Comparison of ENCODE assay signal across 9 cellular contexts in genomic region chr11:88435405-88435804, GRCh38.
DNase-seq lines count a peak whose midpoint lies in the region; ATAC-seq, FAIRE-seq and TF ChIP-seq lines count a peak whose summit lies in the region.
"Had no signal": no experiment of that assay in that cellular context is flagged by ENCODE, and none has a peak within 500 bp of the region (broad histone marks: within the 10 kb centered on the region; RNA-seq: fewer than 3 reads in every experiment).

No MANE protein-coding gene starts in this region.

- TF ChIP-seq POLR2A in GM12892 (IDR thresholded peaks at IDR 0.05; ENCODE audit: low read depth, low read length), result no peak

- no peaks in the 10 kb centered on the region for H3K27me3 Mint-ChIP-seq in T-helper 17 cell

- H3K27ac Mint-ChIP-seq in T-helper 17 cell, result no peak overlapping the region

- no peaks in the 10 kb centered on the region for H3K9me3 ChIP-seq in T-helper 17 cell (ENCODE audit: control insufficient read depth, low read length, poor library complexity, severe bottlenecking)
- H3K9me3 ChIP-seq: adrenal gland had no signal

- no peak overlapping the region for H3K4me3 Mint-ChIP-seq in T-helper 17 cell

- ATAC-seq in GM19324 (IDR thresholded peaks at IDR 0.05; ENCODE audit: low FRiP score, unreplicated experiment) (peak; percentile 87), HG02840 (IDR thresholded peaks at IDR 0.05; ENCODE audit: low FRiP score, unreplicated experiment) (peak; percentile 98), HG03571 (IDR thresholded peaks at IDR 0.05; ENCODE audit: unreplicated experiment) (peak; percentile 96), sciatic nerve (no peak), T-helper 17 cell (no peak)

- DNase-seq in GM12892 (ENCODE audit: insufficient read length), result no peak
- DNase-seq in sciatic nerve (ENCODE audit: low spot score), result no peak
- no peak for DNase-seq in mucosa of gallbladder (ENCODE audit: low spot score)
- no peak for DNase-seq in glomerular visceral epithelial cell (ENCODE audit: extremely low spot score)
- DNase-seq in T-helper 17 cell, result no peak
- DNase-seq: adrenal gland had no signal

- no peaks in the 10 kb centered on the region for H3K36me3 Mint-ChIP-seq in T-helper 17 cell (ENCODE audit: low read depth)

- FAIRE-seq in GM12892 (lab: Jason Lieb, UNC), result peak; percentile 91

- intact Hi-C loops in sciatic nerve (cut with DNase I), result no loop called here

- peaks cover 6% of the 10 kb centered on the region for H3K4me1 Mint-ChIP-seq in T-helper 17 cell

Comparison
In these comparisons a context has a peak if more than half of its experiments do, and no peak if none do; other contexts are left out.
1. ATAC-seq: peak in GM19324 (single experiment), HG02840 (single experiment) and HG03571 (single experiment); none in sciatic nerve (single experiment) and T-helper 17 cell (single experiment).